Comparison of ENCODE assay signal across 1 cellular context in the genomic region with DNA sequence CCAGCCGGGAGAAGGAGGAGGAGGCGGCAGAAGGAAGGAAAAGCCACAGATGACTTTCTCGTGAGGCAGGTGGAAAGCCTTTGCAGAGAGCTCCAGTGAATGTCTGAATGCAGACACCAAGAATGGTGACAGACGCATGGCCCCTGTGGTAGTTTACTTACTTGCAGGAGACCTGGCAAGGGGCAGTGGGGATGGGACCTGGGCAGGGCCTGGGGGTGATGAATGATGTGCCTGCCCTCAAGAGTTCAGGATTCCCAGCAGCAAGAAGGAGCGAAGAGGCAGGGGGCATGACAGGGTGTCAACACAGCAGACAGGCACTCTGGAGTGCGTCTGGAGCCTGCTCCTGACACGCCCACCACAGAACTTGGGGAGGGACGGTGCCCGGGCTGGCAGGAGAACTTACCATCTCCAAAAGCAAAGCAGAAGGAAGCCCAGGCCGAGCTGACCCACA.
TF ChIP-seq lines count a peak whose summit lies in the region.

No MANE protein-coding gene starts in this region.

TF ChIP-seq in H1, 55 proteins besides CTCF, POLR2A, EP300 and RAD21 (continued from another document):
- TF ChIP-seq TCF12 (IDR thresholded peaks at IDR 0.05; ENCODE audit: low read depth, low read length) (no peak), BCL11A (IDR thresholded peaks at IDR 0.05; ENCODE audit: low read depth in 2 of 2, low read length in 2 of 2) (no peak), GTF2F1 (IDR thresholded peaks at IDR 0.05; ENCODE audit: borderline replicate concordance, low read depth, low read length) (no peak), TAF7 (optimal IDR thresholded peaks at IDR 0.05; ENCODE audit: borderline replicate concordance, low read depth, low read length) (no peak), SAP30 (IDR thresholded peaks at IDR 0.05; ENCODE audit: insufficient read depth, insufficient replicate concordance, low read length) (no peak), JUND (IDR thresholded peaks at IDR 0.05; ENCODE audit: low read length) (no peak), CREB1 (IDR thresholded peaks at IDR 0.05) (no peak), FOSL1 (IDR thresholded peaks at IDR 0.05; ENCODE audit: insufficient read depth, low read depth, low read length) (no peak)
- TF ChIP-seq, protein P1, sequence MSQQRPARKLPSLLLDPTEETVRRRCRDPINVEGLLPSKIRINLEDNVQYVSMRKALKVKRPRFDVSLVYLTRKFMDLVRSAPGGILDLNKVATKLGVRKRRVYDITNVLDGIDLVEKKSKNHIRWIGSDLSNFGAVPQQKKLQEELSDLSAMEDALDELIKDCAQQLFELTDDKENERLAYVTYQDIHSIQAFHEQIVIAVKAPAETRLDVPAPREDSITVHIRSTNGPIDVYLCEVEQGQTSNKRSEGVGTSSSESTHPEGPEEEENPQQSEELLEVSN (IDR thresholded peaks at IDR 0.05), result no peak
